Comparison of ENCODE assay signal across 8 cellular contexts in genomic region chrX:120560842-120561633, GRCh38. TPM values are rescaled to one million over a fixed set of nuclear protein-coding genes. Genes with fewer than 3 reads are reported as not detected.
DNase-seq lines count a peak whose midpoint lies in the region; ATAC-seq and TF ChIP-seq lines count a peak whose summit lies in the region.

CUL4B (minus strand) TSS chrX:120560962; CDS start chrX:120560638, 324 bp downstream.

- TF ChIP-seq EP300 in upper lobe of left lung (IDR thresholded peaks at IDR 0.05), result peak in 1 of 4 donors; percentile 54

- ATAC-seq in HG02870 (IDR thresholded peaks at IDR 0.05; ENCODE audit: unreplicated experiment), result peak; percentile 81
- peak; percentile 90 to 98 (median 96) for ATAC-seq in heart right ventricle
- peak; percentile 97 to 98 for ATAC-seq in upper lobe of left lung (ENCODE audit: low FRiP score in 2 of 2)

- H3K27me3 ChIP-seq in heart right ventricle (no peaks in the 10 kb centered on the region), upper lobe of left lung (no peaks in the 10 kb centered on the region)

- in situ Hi-C loops in GM13976 (cut with MboI; ENCODE audit: low sequenced_read_pairs, unreplicated experiment), result no loop called here

- TF ChIP-seq CTCF in GM13976 (IDR thresholded peaks at IDR 0.05; ENCODE audit: borderline replicate concordance, control extremely low read depth, extremely low read depth, insufficient read depth, missing control alignments), result no peak
- no peak for TF ChIP-seq CTCF in heart right ventricle (IDR thresholded peaks at IDR 0.05)
- TF ChIP-seq CTCF in upper lobe of left lung (IDR thresholded peaks at IDR 0.05), result no peak

- TF ChIP-seq POLR2A in upper lobe of left lung (IDR thresholded peaks at IDR 0.05), result peak in 1 of 4 donors; percentile 75

- H3K36me3 ChIP-seq in heart right ventricle (peaks cover 0 to 18% (median 0%) of the 10 kb centered on the region in 9 donors), upper lobe of left lung (no peaks in the 10 kb centered on the region)

- H3K9me3 ChIP-seq in heart right ventricle, result no peaks in the 10 kb centered on the region
- no peaks in the 10 kb centered on the region for H3K9me3 ChIP-seq in upper lobe of left lung

- H3K4me3 ChIP-seq in heart right ventricle, result peak within 1 kb of the TSS; percentile 41 to 75 (median 66)
- peak within 1 kb of the TSS; percentile 45 to 70 (median 59) for H3K4me3 ChIP-seq in upper lobe of left lung

- H3K4me1 ChIP-seq in heart right ventricle (peaks cover 0 to 37% (median 13%) of the 10 kb centered on the region in 9 donors), upper lobe of left lung (peaks cover 0 to 11% (median 5%) of the 10 kb centered on the region in 4 donors)

- intact Hi-C loops in T-helper 1 cell treated with Interleukin-12 subunit alpha and Interleukin-12 subunit beta and Interleukin-4 antibody, amounts not matched to agents 30 ng/mL and 1 ng/mL, for 36 hours (cut with micrococcal nuclease), result loop anchor here (1.0 to 2.0 kb wide), 8 partner anchors 20 to 311 kb away; partner anchors contain the start of genes C1GALT1C1, MCTS1 and ZBTB33
- intact Hi-C loops in heart right ventricle (cut with DNase I) (loop anchor here in 5 of 10 donors (1.0 to 5.0 kb wide), 4 partner anchors 41 to 112 kb away; partner anchors contain the start of genes MCTS1 (in 5 of the 5) and C1GALT1C1 (in 2 of the 5)), posterior vena cava (cut with DNase I) (no loop called here)

- DNase-seq in GM13976 (ENCODE audit: low spot score), result peak; percentile 80
- DNase-seq in NCI-H146 treated with DMSO at 0.1 percent for 48 hours (lab: John Stamatoyannopoulos, UW; ENCODE audit: unreplicated experiment), result peak; percentile 76
- DNase-seq in amniotic epithelial cell (ENCODE audit: low read depth), result peak; percentile 97
- DNase-seq in heart right ventricle, result peak; percentile 91 to 93
- DNase-seq in posterior vena cava (ENCODE audit: low spot score), result peak; percentile 98
- DNase-seq in upper lobe of left lung, result peak; percentile 92 to 98

- H3K27ac ChIP-seq in heart right ventricle (peak within 1 kb of the TSS; percentile 94 to 99 (median 98)), upper lobe of left lung (peak within 1 kb of the TSS; percentile 96 to 98 (median 97))

- WGBS in heart right ventricle, 2 donors, result 1% methylated on average over 18 to 37 of the region's 54 CpGs
- 1 to 43% methylated on average over 19 to 32 of the region's 54 CpGs for WGBS in upper lobe of left lung, 2 donors

RNA-seq across cellular contexts. Expression of gene CUL4B, which starts in this region (rescaled TPM):
- total RNA-seq in T-helper 1 cell treated with Interleukin-12 subunit alpha and Interleukin-12 subunit beta and Interleukin-4 antibody, amounts not matched to agents 30 ng/mL and 1 ng/mL, for 36 hours, result 35.4 and 39.1 TPM in 2 replicates
- total RNA-seq in heart right ventricle (10 to 100 TPM; 17.1 to 24.1 (median 19.9) TPM), posterior vena cava (10 to 100 TPM; 52.7 to 56.5 TPM), upper lobe of left lung (10 to 100 TPM; 17.9 to 58.7 (median 31.1) TPM)
- polyA plus RNA-seq in heart right ventricle, result 10 to 100 TPM in 1 of 2 donors, 1 to 10 TPM in 1; 8.2 to 12.7 TPM

Comparison
In these comparisons a context has a peak if more than half of its experiments do, and no peak if none do; other contexts are left out.
1. Peak in every context shown above with its lines: DNase-seq, ATAC-seq, H3K4me3 ChIP-seq and H3K27ac ChIP-seq.